Comparison of ENCODE assay signal across 9 cellular contexts in the genomic region with DNA sequence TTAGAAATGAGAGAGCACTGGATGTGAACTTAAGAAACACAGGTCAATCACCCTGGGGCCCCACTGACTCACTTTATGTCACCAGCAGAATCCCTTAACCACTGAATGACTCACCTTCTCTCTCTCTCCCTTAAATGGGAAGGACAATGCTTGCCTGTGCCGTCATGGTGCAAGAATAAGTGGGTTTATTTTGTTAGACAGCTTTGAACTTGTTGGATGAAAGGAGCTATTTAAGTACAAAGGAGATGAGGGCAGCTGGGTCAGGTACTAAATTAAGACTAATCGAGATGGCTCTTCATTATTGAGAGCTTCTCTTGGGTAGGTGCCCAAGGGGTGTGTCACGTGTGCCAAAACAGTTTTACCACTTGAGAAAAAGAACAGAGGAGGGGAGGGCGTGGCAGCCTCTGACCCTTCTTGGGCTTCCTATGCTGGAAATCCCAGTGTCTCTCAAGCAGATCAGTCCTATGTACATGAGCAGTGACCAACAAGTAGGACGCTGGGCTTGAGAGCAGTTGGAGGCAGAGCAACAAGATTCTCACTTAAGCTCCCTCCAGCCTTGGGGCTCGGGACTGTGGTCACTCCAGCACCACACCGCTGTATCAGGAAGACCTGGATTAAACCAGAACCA. TPM values are rescaled to one million over a fixed set of nuclear protein-coding genes. Genes with fewer than 3 reads are reported as not detected.
DNase-seq lines count a peak whose midpoint lies in the region; ATAC-seq, FAIRE-seq and TF ChIP-seq lines count a peak whose summit lies in the region.
"Had no signal": no experiment of that assay in that cellular context is flagged by ENCODE, and none has a peak within 500 bp of the region (broad histone marks: within the 10 kb centered on the region; RNA-seq: fewer than 3 reads in every experiment).

No MANE protein-coding gene starts in this region.

- POLR2A ChIA-PET in AG04449 (lab: Yijun Ruan, JAX) = interaction anchor here (1.0 to 1.9 kb wide), 5 partner anchors 9 to 36 kb away, joined by 3 to 9 read pairs (median 4); a partner anchor contains a TSS
- POLR2A ChIA-PET in activated CD8-positive, alpha-beta T cell treated with anti-CD3 and anti-CD28 coated beads, Interleukin-2, amount 10 ng/mL, durations not matched to agents 7 days and 5 days (lab: Charles Lee) = no interaction called here

- no peaks in the 10 kb centered on the region for H3K36me3 Mint-ChIP-seq in activated CD8-positive, alpha-beta T cell treated with anti-CD3 and anti-CD28 coated beads, Interleukin-2, amount 10 ng/mL, durations not matched to agents 7 days and 5 days (ENCODE audit: low read depth)
- H3K36me3 Mint-ChIP-seq: brain had no signal

- H3K27me3 Mint-ChIP-seq in activated CD8-positive, alpha-beta T cell treated with anti-CD3 and anti-CD28 coated beads, Interleukin-2, amount 10 ng/mL, durations not matched to agents 7 days and 5 days (ENCODE audit: low read depth) = no peaks in the 10 kb centered on the region

- DNase-seq in AG04449 (ENCODE audit: low read depth, low spot score) (peak; percentile 80), HTR-8/SVneo (ENCODE audit: insufficient read length, low spot score) (peak; percentile 88), fibroblast of pulmonary artery (ENCODE audit: low read depth) (peak; percentile 84), iPS-NIHi11 (ENCODE audit: low spot score) (no peak), NCI-H128 (lab: John Stamatoyannopoulos, UW; ENCODE audit: unreplicated experiment) (no peak)
- DNase-seq in activated CD8-positive, alpha-beta T cell treated with anti-CD3 and anti-CD28 coated beads, Interleukin-2, amount 10 ng/mL, durations not matched to agents 7 days and 5 days = peak; percentile 24
- peak; percentile 6 to 64 for DNase-seq in stimulated activated CD8-positive, alpha-beta memory T cell treated with anti-CD3 and anti-CD28 coated beads, Interleukin-7, amount 100 ng/mL, for 48 hours (ENCODE audit: extremely low read depth in 1 of 2, low read depth in 1 of 2)

- H3K4me1 Mint-ChIP-seq in activated CD8-positive, alpha-beta T cell treated with anti-CD3 and anti-CD28 coated beads, Interleukin-2, amount 10 ng/mL, durations not matched to agents 7 days and 5 days (ENCODE audit: low read depth) = peaks cover 27% of the 10 kb centered on the region

- CTCF ChIA-PET in AG04449 (lab: Yijun Ruan, JAX) = interaction anchor here (0.7 to 3.5 kb wide), 16 partner anchors 9 to 548 kb away, joined by 3 to 26 read pairs (median 5); a partner anchor contains a TSS
- CTCF ChIA-PET in activated CD8-positive, alpha-beta T cell treated with anti-CD3 and anti-CD28 coated beads, Interleukin-2, amount 10 ng/mL, durations not matched to agents 7 days and 5 days (lab: Charles Lee) = interaction anchor here (1.0 to 2.0 kb wide), 6 partner anchors 13 to 499 kb away, joined by 4 to 7 read pairs (median 4); no protein-coding TSS in a partner anchor

- peak; percentile 51 for FAIRE-seq in HTR-8/SVneo (lab: Jason Lieb, UNC)

- no peak for ATAC-seq in activated CD8-positive, alpha-beta T cell treated with anti-CD3 and anti-CD28 coated beads, Interleukin-2, amount 10 ng/mL, durations not matched to agents 7 days and 5 days
- no peak for ATAC-seq in HG02610 (IDR thresholded peaks at IDR 0.05; ENCODE audit: unreplicated experiment)

- no peaks in the 10 kb centered on the region for H3K9me3 Mint-ChIP-seq in activated CD8-positive, alpha-beta T cell treated with anti-CD3 and anti-CD28 coated beads, Interleukin-2, amount 10 ng/mL, durations not matched to agents 7 days and 5 days (ENCODE audit: insufficient read depth)
- H3K9me3 Mint-ChIP-seq: brain had no signal

- H3K27ac Mint-ChIP-seq in activated CD8-positive, alpha-beta T cell treated with anti-CD3 and anti-CD28 coated beads, Interleukin-2, amount 10 ng/mL, durations not matched to agents 7 days and 5 days = no peak overlapping the region

- TF ChIP-seq CTCF in AG04449 (IDR thresholded peaks at IDR 0.05; ENCODE audit: insufficient read depth, low read length, missing control alignments) (no peak), fibroblast of pulmonary artery (IDR thresholded peaks at IDR 0.05; ENCODE audit: low read length, missing control alignments) (no peak)

- no peak overlapping the region for H3K4me3 ChIP-seq in AG04449 (ENCODE audit: low read depth, low read length)
- H3K4me3 ChIP-seq in fibroblast of pulmonary artery (replicated peaks; ENCODE audit: low read depth, low read length) = no peak overlapping the region

- no peak overlapping the region for H3K4me3 Mint-ChIP-seq in activated CD8-positive, alpha-beta T cell treated with anti-CD3 and anti-CD28 coated beads, Interleukin-2, amount 10 ng/mL, durations not matched to agents 7 days and 5 days
- H3K4me3 Mint-ChIP-seq: brain had no signal

RNA-seq across cellular contexts. Expression of a gene that starts 6.7 kb away (rescaled TPM):
- not detected for total RNA-seq in activated CD8-positive, alpha-beta T cell treated with anti-CD3 and anti-CD28 coated beads, Interleukin-2, amount 10 ng/mL, durations not matched to agents 7 days and 5 days

RNA-seq across cellular contexts. Expression of a gene that starts 20.2 kb away (rescaled TPM):
- not detected for total RNA-seq in activated CD8-positive, alpha-beta T cell treated with anti-CD3 and anti-CD28 coated beads, Interleukin-2, amount 10 ng/mL, durations not matched to agents 7 days and 5 days

RNA-seq across cellular contexts. Expression of a gene that starts 22.0 kb away (rescaled TPM):
- total RNA-seq in activated CD8-positive, alpha-beta T cell treated with anti-CD3 and anti-CD28 coated beads, Interleukin-2, amount 10 ng/mL, durations not matched to agents 7 days and 5 days = not detected

RNA-seq across cellular contexts. Expression of a gene that starts 34.5 kb away (rescaled TPM):
- not detected for total RNA-seq in activated CD8-positive, alpha-beta T cell treated with anti-CD3 and anti-CD28 coated beads, Interleukin-2, amount 10 ng/mL, durations not matched to agents 7 days and 5 days

RNA-seq across cellular contexts. Expression of a gene that starts 36.6 kb away (rescaled TPM):
- not detected for total RNA-seq in activated CD8-positive, alpha-beta T cell treated with anti-CD3 and anti-CD28 coated beads, Interleukin-2, amount 10 ng/mL, durations not matched to agents 7 days and 5 days

Comparison
In these comparisons a context has a peak if more than half of its experiments do, and no peak if none do; other contexts are left out.
1. DNase-seq: peak in AG04449 (single experiment), HTR-8/SVneo (single experiment), activated CD8-positive, alpha-beta T cell treated with anti-CD3 and anti-CD28 coated beads, Interleukin-2, amount 10 ng/mL, durations not matched to agents 7 days and 5 days (single experiment), fibroblast of pulmonary artery (single experiment) and stimulated activated CD8-positive, alpha-beta memory T cell treated with anti-CD3 and anti-CD28 coated beads, Interleukin-7, amount 100 ng/mL, for 48 hours (2 of 2); none in iPS-NIHi11 (single experiment) and NCI-H128 (single experiment).